ENCODE assay signal across 16 cellular contexts in the genomic region with DNA sequence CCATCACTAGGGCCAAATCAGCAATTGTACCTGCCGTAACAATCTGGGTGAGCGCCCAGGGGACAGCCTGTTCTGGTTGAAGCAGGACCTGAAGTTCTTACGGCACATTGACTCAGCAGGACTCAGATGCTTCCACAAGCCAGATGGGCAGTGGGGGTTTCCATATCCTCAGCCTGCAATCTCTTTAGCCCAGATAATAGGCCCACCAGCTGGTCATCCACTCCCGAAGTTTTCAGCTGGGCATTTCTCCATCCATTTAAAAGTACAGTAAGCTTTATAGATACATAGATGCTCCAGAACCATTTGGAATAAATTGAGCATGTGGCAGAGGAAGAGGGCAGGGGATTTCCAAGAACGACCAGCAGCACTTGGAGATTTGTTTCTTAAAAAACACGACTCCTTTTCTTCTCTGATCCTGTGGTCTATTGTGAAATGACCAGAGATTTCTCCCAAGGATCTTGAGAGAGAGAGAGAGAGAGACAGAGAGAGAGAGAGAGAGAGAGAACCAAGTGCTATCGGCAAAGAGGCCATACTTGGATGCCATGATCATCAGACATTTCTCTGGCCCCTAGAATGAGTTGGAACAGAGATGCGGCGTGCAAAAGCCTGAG.
A peak's percentile ranks its signal among the peaks of the same experiment; 100 is the strongest.
DNase-seq lines count a peak whose midpoint lies in the region; ATAC-seq and TF ChIP-seq lines count a peak whose summit lies in the region.
"Had no signal": no experiment of that assay in that cellular context is flagged by ENCODE, and none has a peak within 500 bp of the region (broad histone marks: within the 10 kb centered on the region; RNA-seq: fewer than 3 reads in every experiment).

No MANE protein-coding gene starts in this region.

- peak overlapping the region; percentile 65 for H3K27ac ChIP-seq in rectal smooth muscle tissue (ENCODE audit: low read depth, low read length)
- H3K27ac ChIP-seq: SJSA1 had no signal

- peaks cover 16% of the 10 kb centered on the region for H3K4me1 ChIP-seq in rectal smooth muscle tissue (ENCODE audit: control insufficient read depth, insufficient read depth, low read length)
- H3K4me1 ChIP-seq: SJSA1 had no signal

- no peak for TF ChIP-seq CTCF in fibroblast of the aortic adventitia (IDR thresholded peaks at IDR 0.05; ENCODE audit: insufficient read depth, low read length)
- TF ChIP-seq CTCF in GM10248 (IDR thresholded peaks at IDR 0.05; ENCODE audit: control extremely low read depth, extremely low read depth, low read depth, missing control alignments) = no peak

- POLR2A ChIA-PET in GM10248 (lab: Yijun Ruan, JAX) = no interaction called here
- POLR2A ChIA-PET in activated CD4-positive, alpha-beta memory T cell treated with anti-CD3 and anti-CD28 coated beads for 36 hours (lab: Charles Lee) = no interaction called here

- H3K9me3 Mint-ChIP-seq in activated naive CD8-positive, alpha-beta T cell treated with anti-CD3 and anti-CD28 coated beads, Interleukin-2, amount 50 U/mL, for 24 hours = no peaks in the 10 kb centered on the region
- H3K9me3 Mint-ChIP-seq in activated CD4-positive, alpha-beta memory T cell treated with anti-CD3 and anti-CD28 coated beads for 36 hours = no peaks in the 10 kb centered on the region
- H3K9me3 Mint-ChIP-seq: CD8-positive, alpha-beta T cell; T-helper 2 cell treated with Interferon-gamma antibody and Interleukin-4, amounts not matched to agents 5 μg/mL and 100 μg/mL, for 36 hours had no signal

- peak; percentile 96 for DNase-seq in G401 (ENCODE audit: low spot score)
- peak; percentile 74 for DNase-seq in amniotic epithelial cell (ENCODE audit: low read depth)
- peak; percentile 76 for DNase-seq in fibroblast of the aortic adventitia (ENCODE audit: low read depth)
- DNase-seq in activated naive CD8-positive, alpha-beta T cell treated with anti-CD3 and anti-CD28 coated beads, Interleukin-2, amount 50 U/mL, for 24 hours = no peak
- DNase-seq in GM10248 (ENCODE audit: extremely low spot score) = no peak
- DNase-seq in NCI-H187 (lab: John Stamatoyannopoulos, UW) = no peak
- DNase-seq in activated CD4-positive, alpha-beta memory T cell treated with anti-CD3 and anti-CD28 coated beads for 36 hours = no peak
- DNase-seq: activated CD4-positive, CD25-positive, alpha-beta regulatory T cell treated with anti-CD3 and anti-CD28 coated beads, Interleukin-2, amount 50 U/mL, for 72 hours; CD8-positive, alpha-beta T cell; KG1; naive B cell had no signal

- in situ Hi-C loops in G401 (cut with HindIII; ENCODE audit: low sequenced_read_pairs) = no loop called here

- CTCF ChIA-PET in GM10248 (lab: Yijun Ruan, JAX) = interaction anchor here (1.2 to 9.9 kb wide), 2 partner anchors 8 to 28 kb away, joined by 4 to 54 read pairs; no protein-coding TSS in a partner anchor
- CTCF ChIA-PET in activated CD4-positive, alpha-beta memory T cell treated with anti-CD3 and anti-CD28 coated beads for 36 hours (lab: Charles Lee) = interaction anchor here (1.6 to 7.4 kb wide), 3 partner anchors 28 to 571 kb away, joined by 4 to 69 read pairs (median 23); no protein-coding TSS in a partner anchor

- no peaks in the 10 kb centered on the region for H3K36me3 Mint-ChIP-seq in activated naive CD8-positive, alpha-beta T cell treated with anti-CD3 and anti-CD28 coated beads, Interleukin-2, amount 50 U/mL, for 24 hours (ENCODE audit: low read depth)
- no peaks in the 10 kb centered on the region for H3K36me3 Mint-ChIP-seq in activated CD4-positive, alpha-beta memory T cell treated with anti-CD3 and anti-CD28 coated beads for 36 hours
- H3K36me3 Mint-ChIP-seq: CD8-positive, alpha-beta T cell had no signal

- H3K9ac ChIP-seq in rectal smooth muscle tissue (ENCODE audit: low read length) = no peak overlapping the region

- intact Hi-C loops in activated CD4-positive, alpha-beta memory T cell treated with anti-CD3 and anti-CD28 coated beads for 36 hours (cut with micrococcal nuclease) = no loop called here

- ATAC-seq in activated naive CD8-positive, alpha-beta T cell treated with anti-CD3 and anti-CD28 coated beads, Interleukin-2, amount 50 U/mL, for 24 hours = no peak
- ATAC-seq: CD8-positive, alpha-beta T cell; left lobe of liver had no signal

- H3K27ac Mint-ChIP-seq in activated naive CD8-positive, alpha-beta T cell treated with anti-CD3 and anti-CD28 coated beads, Interleukin-2, amount 50 U/mL, for 24 hours = no peak overlapping the region
- no peak overlapping the region for H3K27ac Mint-ChIP-seq in activated CD4-positive, alpha-beta memory T cell treated with anti-CD3 and anti-CD28 coated beads for 36 hours
- H3K27ac Mint-ChIP-seq: CD8-positive, alpha-beta T cell; progenitor cell of endocrine pancreas; T-helper 2 cell treated with Interferon-gamma antibody and Interleukin-4, amounts not matched to agents 5 μg/mL and 100 μg/mL, for 36 hours had no signal

- H3K27me3 Mint-ChIP-seq in activated naive CD8-positive, alpha-beta T cell treated with anti-CD3 and anti-CD28 coated beads, Interleukin-2, amount 50 U/mL, for 24 hours = peaks cover 4% of the 10 kb centered on the region
- H3K27me3 Mint-ChIP-seq in activated CD4-positive, alpha-beta memory T cell treated with anti-CD3 and anti-CD28 coated beads for 36 hours = peaks cover 5% of the 10 kb centered on the region

- no peaks in the 10 kb centered on the region for H3K36me3 ChIP-seq in rectal smooth muscle tissue (ENCODE audit: control insufficient read depth, insufficient read depth, low read length)
- H3K36me3 ChIP-seq: SJSA1 had no signal

- H3K27me3 ChIP-seq in rectal smooth muscle tissue (ENCODE audit: control insufficient read depth, insufficient read depth, low read length) = no peaks in the 10 kb centered on the region

- no peak overlapping the region for H3K4me3 ChIP-seq in fibroblast of the aortic adventitia (ENCODE audit: low read depth, low read length)
- H3K4me3 ChIP-seq in rectal smooth muscle tissue (ENCODE audit: low read length) = no peak overlapping the region
- H3K4me3 ChIP-seq: SJSA1 had no signal

- H3K4me1 Mint-ChIP-seq in activated naive CD8-positive, alpha-beta T cell treated with anti-CD3 and anti-CD28 coated beads, Interleukin-2, amount 50 U/mL, for 24 hours = peaks cover 12% of the 10 kb centered on the region
- peaks cover 16% of the 10 kb centered on the region for H3K4me1 Mint-ChIP-seq in activated CD4-positive, alpha-beta memory T cell treated with anti-CD3 and anti-CD28 coated beads for 36 hours (ENCODE audit: low read depth)
- H3K4me1 Mint-ChIP-seq: naive B cell had no signal

- H3K4me3 Mint-ChIP-seq in activated naive CD8-positive, alpha-beta T cell treated with anti-CD3 and anti-CD28 coated beads, Interleukin-2, amount 50 U/mL, for 24 hours = no peak overlapping the region
- H3K4me3 Mint-ChIP-seq in activated CD4-positive, alpha-beta memory T cell treated with anti-CD3 and anti-CD28 coated beads for 36 hours = no peak overlapping the region
- H3K4me3 Mint-ChIP-seq: CD8-positive, alpha-beta T cell; naive B cell; T-helper 2 cell treated with Interferon-gamma antibody and Interleukin-4, amounts not matched to agents 5 μg/mL and 100 μg/mL, for 36 hours had no signal

Comparison
In these comparisons a context has a peak if more than half of its experiments do, and no peak if none do; other contexts are left out.
1. DNase-seq: peak in G401 (single experiment), amniotic epithelial cell (single experiment) and fibroblast of the aortic adventitia (single experiment); none in activated naive CD8-positive, alpha-beta T cell treated with anti-CD3 and anti-CD28 coated beads, Interleukin-2, amount 50 U/mL, for 24 hours (single experiment), GM10248 (single experiment), NCI-H187 (0 of 2) and activated CD4-positive, alpha-beta memory T cell treated with anti-CD3 and anti-CD28 coated beads for 36 hours (single experiment).